Comparison of ENCODE assay signal across 10 cellular contexts in the genomic region with DNA sequence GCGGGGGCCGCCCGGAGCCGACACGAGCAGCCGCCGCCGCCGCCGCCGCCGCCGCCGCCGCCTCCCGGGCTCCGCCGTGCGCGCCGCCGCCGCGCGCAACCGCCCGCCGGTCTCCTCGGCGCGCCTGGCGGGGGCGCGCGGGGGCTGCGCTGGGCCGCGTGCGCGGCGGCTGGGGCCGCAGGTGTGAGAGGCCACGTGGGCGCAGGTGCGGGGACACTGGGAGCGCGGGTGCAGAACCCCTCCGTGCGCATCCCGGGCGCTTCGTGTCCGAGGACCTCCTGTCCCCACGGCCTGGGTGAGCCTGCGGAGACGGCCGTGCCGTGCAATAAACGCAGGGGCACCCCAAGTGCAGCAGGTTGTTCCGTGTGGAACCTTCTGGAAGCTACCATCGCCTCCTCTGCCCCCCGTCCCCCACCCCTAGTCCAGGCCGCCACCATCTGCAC. TPM values are rescaled to one million over a fixed set of nuclear protein-coding genes. Genes with fewer than 3 reads are reported as not detected.
DNase-seq lines count a peak whose midpoint lies in the region; ATAC-seq lines count a peak whose summit lies in the region.
"Had no signal": no experiment of that assay in that cellular context is flagged by ENCODE, and none has a peak within 500 bp of the region (broad histone marks: within the 10 kb centered on the region; RNA-seq: fewer than 3 reads in every experiment).

A gene with protein sequence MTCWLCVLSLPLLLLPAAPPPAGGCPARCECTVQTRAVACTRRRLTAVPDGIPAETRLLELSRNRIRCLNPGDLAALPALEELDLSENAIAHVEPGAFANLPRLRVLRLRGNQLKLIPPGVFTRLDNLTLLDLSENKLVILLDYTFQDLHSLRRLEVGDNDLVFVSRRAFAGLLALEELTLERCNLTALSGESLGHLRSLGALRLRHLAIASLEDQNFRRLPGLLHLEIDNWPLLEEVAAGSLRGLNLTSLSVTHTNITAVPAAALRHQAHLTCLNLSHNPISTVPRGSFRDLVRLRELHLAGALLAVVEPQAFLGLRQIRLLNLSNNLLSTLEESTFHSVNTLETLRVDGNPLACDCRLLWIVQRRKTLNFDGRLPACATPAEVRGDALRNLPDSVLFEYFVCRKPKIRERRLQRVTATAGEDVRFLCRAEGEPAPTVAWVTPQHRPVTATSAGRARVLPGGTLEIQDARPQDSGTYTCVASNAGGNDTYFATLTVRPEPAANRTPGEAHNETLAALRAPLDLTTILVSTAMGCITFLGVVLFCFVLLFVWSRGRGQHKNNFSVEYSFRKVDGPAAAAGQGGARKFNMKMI (minus strand): TSS at position 41 of the 443 bp plus-strand sequence. CDS start 16,378 bp downstream, outside the sequence.

- no peaks in the 10 kb centered on the region for H3K9me3 Mint-ChIP-seq in stimulated activated naive CD8-positive, alpha-beta T cell treated with anti-CD3 and anti-CD28 coated beads, Interleukin-15, Interleukin-2, amounts not matched to agents 100 ng/mL and 50 ng/mL, for 24 hours
- no peaks in the 10 kb centered on the region for H3K9me3 Mint-ChIP-seq in activated naive CD8-positive, alpha-beta T cell (ENCODE audit: low read depth)

- intact Hi-C loops in left colon (cut with DNase I, micrococcal nuclease): no loop called here

- no peak for ATAC-seq in stimulated activated naive CD8-positive, alpha-beta T cell treated with anti-CD3 and anti-CD28 coated beads, Interleukin-15, Interleukin-2, amounts not matched to agents 100 U/mL and 50 U/mL, for 24 hours
- ATAC-seq in left colon (peak; percentile 38), GM21367 (IDR thresholded peaks at IDR 0.05; ENCODE audit: unreplicated experiment) (no peak)

- H3K4me1 Mint-ChIP-seq in stimulated activated naive CD8-positive, alpha-beta T cell treated with anti-CD3 and anti-CD28 coated beads, Interleukin-15, Interleukin-2, amounts not matched to agents 100 ng/mL and 50 ng/mL, for 24 hours (ENCODE audit: low read depth): peaks cover 3% of the 10 kb centered on the region
- peaks cover 10% of the 10 kb centered on the region for H3K4me1 Mint-ChIP-seq in activated naive CD8-positive, alpha-beta T cell (ENCODE audit: low read depth)

- no peaks in the 10 kb centered on the region for H3K36me3 Mint-ChIP-seq in stimulated activated naive CD8-positive, alpha-beta T cell treated with anti-CD3 and anti-CD28 coated beads, Interleukin-15, Interleukin-2, amounts not matched to agents 100 ng/mL and 50 ng/mL, for 24 hours (ENCODE audit: low read depth)
- no peaks in the 10 kb centered on the region for H3K36me3 Mint-ChIP-seq in activated naive CD8-positive, alpha-beta T cell

- DNase-seq in stimulated activated naive CD8-positive, alpha-beta T cell treated with anti-CD3 and anti-CD28 coated beads, Interleukin-15, Interleukin-2, amounts not matched to agents 100 U/mL and 50 U/mL, for 24 hours: no peak
- DNase-seq in left colon (no peak), cerebellar nuclear complex (lab: John Stamatoyannopoulos, UW) (no peak), OCI-M2 (lab: John Stamatoyannopoulos, UW; ENCODE audit: unreplicated experiment) (no peak)
- DNase-seq in activated CD8-positive, alpha-beta memory T cell treated with anti-CD3 and anti-CD28 coated beads for 24 hours: no peak
- DNase-seq: islet precursor cell; stimulated activated CD4-positive, alpha-beta T cell treated with anti-CD3 and anti-CD28 coated beads, Interleukin-2, amount 100 ng/mL, for 24 hours had no signal

- H3K27ac Mint-ChIP-seq in stimulated activated naive CD8-positive, alpha-beta T cell treated with anti-CD3 and anti-CD28 coated beads, Interleukin-15, Interleukin-2, amounts not matched to agents 100 ng/mL and 50 ng/mL, for 24 hours: no peak within 1 kb of the TSS
- H3K27ac Mint-ChIP-seq in activated naive CD8-positive, alpha-beta T cell: no peak within 1 kb of the TSS

- peaks cover 36% of the 10 kb centered on the region for H3K27me3 Mint-ChIP-seq in stimulated activated naive CD8-positive, alpha-beta T cell treated with anti-CD3 and anti-CD28 coated beads, Interleukin-15, Interleukin-2, amounts not matched to agents 100 ng/mL and 50 ng/mL, for 24 hours
- H3K27me3 Mint-ChIP-seq in activated naive CD8-positive, alpha-beta T cell: peaks cover 16% of the 10 kb centered on the region

- H3K4me3 Mint-ChIP-seq in stimulated activated naive CD8-positive, alpha-beta T cell treated with anti-CD3 and anti-CD28 coated beads, Interleukin-15, Interleukin-2, amounts not matched to agents 100 ng/mL and 50 ng/mL, for 24 hours: peak within 1 kb of the TSS; percentile 64
- peak within 1 kb of the TSS; percentile 77 for H3K4me3 Mint-ChIP-seq in activated naive CD8-positive, alpha-beta T cell

RNA-seq across cellular contexts. Expression of the gene that starts here (rescaled TPM):
- not detected for total RNA-seq in left colon

Comparison
In these comparisons a context has a peak if more than half of its experiments do, and no peak if none do; other contexts are left out.
1. Peak in ATAC-seq in left colon; RNA of the gene not detected or under 1 TPM.